Comparison of ENCODE assay signal across 10 cellular contexts in the genomic region with DNA sequence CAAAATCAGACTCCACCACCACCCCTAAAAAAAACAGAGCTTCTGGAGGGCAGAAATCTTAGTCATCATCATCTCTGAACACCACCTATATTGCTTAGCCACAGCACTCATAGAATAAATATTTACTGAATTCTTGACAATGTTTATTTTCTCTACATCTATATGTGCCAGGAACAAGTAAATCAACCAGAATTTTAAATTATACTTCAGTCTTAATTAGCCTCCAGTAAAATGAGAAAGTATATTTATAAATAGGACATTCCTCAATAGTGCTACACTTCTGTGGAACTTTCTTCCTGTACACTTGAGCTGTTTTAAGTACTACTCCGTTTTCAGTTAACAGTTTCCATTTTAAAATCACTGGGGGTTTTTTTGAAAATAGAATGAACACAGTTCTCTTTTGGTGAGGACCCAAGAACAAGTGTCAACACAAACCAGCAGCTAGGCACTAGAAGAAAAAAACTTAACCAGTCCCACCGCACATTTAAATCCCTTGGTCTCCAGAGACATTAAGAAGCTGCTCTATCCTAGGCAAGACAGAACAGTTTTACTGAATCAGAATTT. TPM values are rescaled to one million over a fixed set of nuclear protein-coding genes. Genes with fewer than 3 reads are reported as not detected.
DNase-seq lines count a peak whose midpoint lies in the region; ATAC-seq and TF ChIP-seq lines count a peak whose summit lies in the region.
"Had no signal": no experiment of that assay in that cellular context is flagged by ENCODE, and none has a peak within 500 bp of the region (broad histone marks: within the 10 kb centered on the region; RNA-seq: fewer than 3 reads in every experiment).

No MANE protein-coding gene starts in this region.

- H3K4me1 Mint-ChIP-seq in activated T-cell treated with anti-CD3 and anti-CD28 coated beads, Interleukin-2, amount 50 U/mL, for 24 hours (ENCODE audit: low read depth), result peaks cover 12% of the 10 kb centered on the region

- H3K36me3 ChIP-seq in ascending aorta, result peaks cover 0 to 4% of the 10 kb centered on the region in 2 donors
- no peaks in the 10 kb centered on the region for H3K36me3 ChIP-seq in osteoblast (ENCODE audit: insufficient read depth, low read length)

- no peak overlapping the region for H3K27ac Mint-ChIP-seq in activated T-cell treated with anti-CD3 and anti-CD28 coated beads, Interleukin-2, amount 50 U/mL, for 24 hours
- H3K27ac Mint-ChIP-seq: activated CD4-positive, alpha-beta T cell treated with anti-CD3 and anti-CD28 coated beads for 36 hours had no signal

- H3K9me3 Mint-ChIP-seq in activated T-cell treated with anti-CD3 and anti-CD28 coated beads, Interleukin-2, amount 50 U/mL, for 24 hours, result no peaks in the 10 kb centered on the region

- intact Hi-C loops in ascending aorta (cut with DNase I), result loop anchor here (2.0 kb wide), 1 partner anchor 26 kb away; a partner anchor contains a TSS

- H3K27me3 Mint-ChIP-seq in activated T-cell treated with anti-CD3 and anti-CD28 coated beads, Interleukin-2, amount 50 U/mL, for 24 hours, result no peaks in the 10 kb centered on the region
- H3K27me3 Mint-ChIP-seq: activated CD4-positive, alpha-beta T cell treated with anti-CD3 and anti-CD28 coated beads for 36 hours had no signal

- H3K4me3 ChIP-seq in ascending aorta (peak overlapping the region in 1 of 2 donors; percentile 35), osteoblast (ENCODE audit: insufficient read depth, low read length) (peak overlapping the region; percentile 44)

- H3K4me1 ChIP-seq in ascending aorta (peaks cover 2 to 41% of the 10 kb centered on the region in 2 donors), osteoblast (ENCODE audit: insufficient read depth, low read length) (peaks cover 69% of the 10 kb centered on the region)

- TF ChIP-seq CTCF in ascending aorta (IDR thresholded peaks at IDR 0.05), result no peak
- no peak for TF ChIP-seq CTCF in osteoblast (IDR thresholded peaks at IDR 0.05; ENCODE audit: extremely low read depth, low read depth, low read length)

- H3K9me3 ChIP-seq in ascending aorta (no peaks in the 10 kb centered on the region), osteoblast (ENCODE audit: low read depth, low read length) (no peaks in the 10 kb centered on the region)

- H4K20me1 ChIP-seq in osteoblast (ENCODE audit: insufficient read depth, low read length), result no peaks in the 10 kb centered on the region

- DNase-seq in GM03348 (ENCODE audit: low spot score) (peak; percentile 24), ascending aorta (ENCODE audit: low spot score in 2 of 2) (no peak), osteoblast (ENCODE audit: insufficient read length, low spot score, missing footprints) (peak; percentile 86), ecto neural progenitor cell (ENCODE audit: low spot score) (no peak), NCI-H146 (lab: John Stamatoyannopoulos, UW) (no peak)
- DNase-seq in activated T-cell treated with anti-CD3 and anti-CD28 coated beads, Interleukin-2, amount 50 U/mL, for 24 hours, result no peak
- DNase-seq: activated CD4-positive, alpha-beta T cell treated with anti-CD3 and anti-CD28 coated beads for 36 hours; GDM1 had no signal

- H3K79me2 ChIP-seq in osteoblast (ENCODE audit: insufficient read depth, low read length), result peaks cover 64% of the 10 kb centered on the region

- H3K4me3 Mint-ChIP-seq in activated T-cell treated with anti-CD3 and anti-CD28 coated beads, Interleukin-2, amount 50 U/mL, for 24 hours, result no peak overlapping the region
- H3K4me3 Mint-ChIP-seq: activated CD4-positive, alpha-beta T cell treated with anti-CD3 and anti-CD28 coated beads for 36 hours had no signal

- peak overlapping the region; percentile 78 to 86 for H3K27ac ChIP-seq in ascending aorta
- H3K27ac ChIP-seq in osteoblast (ENCODE audit: low read depth, low read length), result peak overlapping the region; percentile 79

- peaks cover 1% of the 10 kb centered on the region for H3K36me3 Mint-ChIP-seq in activated T-cell treated with anti-CD3 and anti-CD28 coated beads, Interleukin-2, amount 50 U/mL, for 24 hours (ENCODE audit: low read depth)

- H3K27me3 ChIP-seq in ascending aorta (no peaks in the 10 kb centered on the region), osteoblast (ENCODE audit: insufficient read depth, low read length) (no peaks in the 10 kb centered on the region)

- H3K4me2 ChIP-seq in osteoblast (ENCODE audit: insufficient read depth, low read length), result peak overlapping the region; percentile 71

- ATAC-seq in HG02678 (IDR thresholded peaks at IDR 0.05; ENCODE audit: unreplicated experiment) (peak; percentile 48), HG02970 (IDR thresholded peaks at IDR 0.05; ENCODE audit: low FRiP score, unreplicated experiment) (no peak)
- ATAC-seq: activated CD4-positive, alpha-beta T cell treated with anti-CD3 and anti-CD28 coated beads for 36 hours had no signal

- peak overlapping the region; percentile 10 for H2AFZ ChIP-seq in osteoblast (ENCODE audit: low read length)

RNA-seq across cellular contexts. Expression of a gene that starts 25.5 kb away (rescaled TPM):
- total RNA-seq in ascending aorta, result 48.2 TPM
- 61.5 and 68.7 TPM in 2 replicates for total RNA-seq in osteoblast

Comparison
In these comparisons a context has a peak if more than half of its experiments do, and no peak if none do; other contexts are left out.
1. DNase-seq: peak in GM03348 (single experiment) and osteoblast (single experiment); none in ascending aorta (0 of 2), ecto neural progenitor cell (single experiment), NCI-H146 (single experiment) and activated T-cell treated with anti-CD3 and anti-CD28 coated beads, Interleukin-2, amount 50 U/mL, for 24 hours (single experiment).